In genomic region chr22:44740307-44740706, GRCh38 we compare ENCODE assay signal across 21 cellular contexts. TPM values are rescaled to one million over a fixed set of nuclear protein-coding genes. Genes with fewer than 3 reads are reported as not detected.
"Had no signal": no experiment of that assay in that cellular context is flagged by ENCODE, and none has a peak within 500 bp of the region (broad histone marks: within the 10 kb centered on the region; RNA-seq: fewer than 3 reads in every experiment).

No MANE protein-coding gene starts in this region.

- H3K27ac Mint-ChIP-seq: activated B cell treated with CpG ODN at 0.5 μM for 24 hours; activated CD4-positive, alpha-beta T cell treated with anti-CD3 and anti-CD28 coated beads for 36 hours; activated naive CD4-positive, alpha-beta T cell treated with anti-CD3 and anti-CD28 coated beads for 36 hours; memory B cell had no signal

- DNase-seq: activated B cell treated with CpG ODN at 0.5 μM for 24 hours; activated CD4-positive, alpha-beta T cell treated with anti-CD3 and anti-CD28 coated beads for 36 hours; activated CD4-positive, alpha-beta T cell treated with anti-CD3 and anti-CD28 coated beads, Interleukin-2, amount 50 U/mL, for 48 hours; activated CD8-positive, alpha-beta memory T cell treated with anti-CD3 and anti-CD28 coated beads, Interleukin-2, amount 50 U/mL, for 48 hours; activated effector memory CD4-positive, alpha-beta T cell treated with Interleukin-2 at 50 U/mL for 16 hours; activated naive CD4-positive, alpha-beta T cell treated with anti-CD3 and anti-CD28 coated beads for 36 hours; activated T-cell treated with anti-CD3 and anti-CD28 coated beads, Interleukin-2, amount 50 U/mL, for 48 hours; aorta; central memory CD4-positive, alpha-beta T cell; dermis blood vessel endothelial cell; effector CD8-positive, alpha-beta T cell; erythroblast; foreskin fibroblast; heart right ventricle; occipital lobe; stimulated activated CD4-positive, alpha-beta T cell treated with anti-CD3 and anti-CD28 coated beads, Interleukin-4, amount 100 ng/mL, for 24 hours; stimulated activated naive CD8-positive, alpha-beta T cell treated with anti-CD3 and anti-CD28 coated beads, Interleukin-15, Interleukin-2, amounts not matched to agents 100 U/mL and 50 U/mL, for 24 hours; upper lobe of right lung had no signal

- H3K4me3 Mint-ChIP-seq: activated B cell treated with CpG ODN at 0.5 μM for 24 hours; activated CD4-positive, alpha-beta T cell treated with anti-CD3 and anti-CD28 coated beads for 36 hours; activated naive CD4-positive, alpha-beta T cell treated with anti-CD3 and anti-CD28 coated beads for 36 hours; memory B cell had no signal

- H3K4me1 Mint-ChIP-seq: activated CD4-positive, alpha-beta T cell treated with anti-CD3 and anti-CD28 coated beads for 36 hours had no signal

- H3K9me3 Mint-ChIP-seq: activated B cell treated with CpG ODN at 0.5 μM for 24 hours; activated naive CD4-positive, alpha-beta T cell treated with anti-CD3 and anti-CD28 coated beads for 36 hours; memory B cell had no signal

- H3K36me3 ChIP-seq: heart right ventricle, upper lobe of right lung had no signal

- H3K9me3 ChIP-seq: heart right ventricle, mucosa of descending colon, upper lobe of right lung had no signal

- ATAC-seq: activated CD4-positive, alpha-beta T cell treated with anti-CD3 and anti-CD28 coated beads for 36 hours; heart right ventricle; left colon; mucosa of descending colon; stimulated activated naive CD8-positive, alpha-beta T cell treated with anti-CD3 and anti-CD28 coated beads, Interleukin-15, Interleukin-2, amounts not matched to agents 100 U/mL and 50 U/mL, for 24 hours had no signal

- H3K4me3 ChIP-seq: heart right ventricle, mucosa of descending colon, upper lobe of right lung had no signal

- H3K27me3 Mint-ChIP-seq: activated CD4-positive, alpha-beta T cell treated with anti-CD3 and anti-CD28 coated beads for 36 hours; memory B cell had no signal

- H3K36me3 Mint-ChIP-seq: memory B cell had no signal

- H3K27ac ChIP-seq: heart right ventricle, upper lobe of right lung had no signal

- H3K27me3 ChIP-seq: upper lobe of right lung had no signal

RNA-seq across cellular contexts. Expression of gene ARHGAP8, which starts 12.1 kb away (rescaled TPM):
- total RNA-seq: dermis blood vessel endothelial cell had no signal
- polyA plus RNA-seq: aorta had no signal
